20 cellular contexts compared by ENCODE assay signal in genomic region chr3:20125289-20125688, GRCh38.
DNase-seq lines count a peak whose midpoint lies in the region; ATAC-seq, FAIRE-seq and TF ChIP-seq lines count a peak whose summit lies in the region.
"Had no signal": no experiment of that assay in that cellular context is flagged by ENCODE, and none has a peak within 500 bp of the region (broad histone marks: within the 10 kb centered on the region; RNA-seq: fewer than 3 reads in every experiment).

No MANE protein-coding gene starts in this region.

- H3K4me2 ChIP-seq in Karpas-422 (ENCODE audit: low read depth, low read length, poor library complexity, severe bottlenecking) = peak overlapping the region; percentile 71
- no peak overlapping the region for H3K4me2 ChIP-seq in GM12878 (ENCODE audit: control insufficient read depth, insufficient read depth)
- H3K4me2 ChIP-seq in osteoblast (ENCODE audit: insufficient read depth, low read length) = no peak overlapping the region
- H3K4me2 ChIP-seq: GM23338 had no signal

- H3K27me3 ChIP-seq in Karpas-422 (ENCODE audit: low read length) = no peaks in the 10 kb centered on the region
- no peaks in the 10 kb centered on the region for H3K27me3 ChIP-seq in GM12878 (replicated peaks in 1 of 2; ENCODE audit: control insufficient read depth in 2 of 2, insufficient read depth in 2 of 2, low read length in 1 of 2)
- H3K27me3 ChIP-seq in osteoblast (ENCODE audit: insufficient read depth, low read length) = no peaks in the 10 kb centered on the region
- H3K27me3 ChIP-seq: MG63, Peyer's patch had no signal

- no peak for TF ChIP-seq CTCF in CD14-positive monocyte (IDR thresholded peaks at IDR 0.05)
- no peak for TF ChIP-seq CTCF in GM12878 (IDR thresholded peaks at IDR 0.05 in 2 of 3, conservative IDR thresholded peaks at IDR 0.05 in 1 of 3; ENCODE audit: control insufficient read depth in 2 of 3, extremely low read depth in 1 of 3, insufficient read depth in 1 of 3, low read depth in 3 of 3, low read length in 3 of 3)
- TF ChIP-seq CTCF in osteoblast (IDR thresholded peaks at IDR 0.05; ENCODE audit: extremely low read depth, low read depth, low read length) = no peak

- H4K20me1 ChIP-seq in Karpas-422 (ENCODE audit: insufficient read depth, low read depth, low read length) (no peaks in the 10 kb centered on the region), GM12878 (ENCODE audit: control insufficient read depth, insufficient read depth) (no peaks in the 10 kb centered on the region), osteoblast (ENCODE audit: insufficient read depth, low read length) (no peaks in the 10 kb centered on the region)

- intact Hi-C loops in CD14-positive monocyte (cut with micrococcal nuclease) = loop anchor here in 1 of 2 donors (5.0 to 10.0 kb wide), 2 partner anchors 60 to 83 kb away; partner anchors contain the start of genes KAT2B and SGO1
- intact Hi-C loops in GM12878 (cut with micrococcal nuclease; ENCODE audit: unreplicated experiment) = loop anchor here (10.0 kb wide), 1 partner anchor 240 kb away; no protein-coding TSS in a partner anchor

- in situ Hi-C loops in GM12878 (cut with MboI) = no loop called here

- no peak for DNase-seq in CD14-positive monocyte (ENCODE audit: low spot score)
- peak; percentile 65 for DNase-seq in Karpas-422
- no peak for DNase-seq in GM12878 (ENCODE audit: low read depth, low spot score)
- DNase-seq in osteoblast (ENCODE audit: insufficient read length, low spot score, missing footprints) = no peak
- no peak for DNase-seq in naive thymus-derived CD8-positive, alpha-beta T cell
- DNase-seq in kidney glomerular epithelial cell (lab: John Stamatoyannopoulos, UW) = no peak
- DNase-seq in SKM-1 (lab: John Stamatoyannopoulos, UW; ENCODE audit: unreplicated experiment) = no peak
- DNase-seq: CD8-positive, alpha-beta memory T cell; DMS79; MG63; NCI-H1092 treated with DMSO at 0.1 percent for 48 hours; NCI-H2081 treated with DMSO at 0.1 percent for 48 hours; NCI-H510A treated with DMSO at 0.1 percent for 48 hours; NCI-H82 had no signal

- H3K4me3 ChIP-seq in Karpas-422 (ENCODE audit: low read length) (peak overlapping the region; percentile 57), GM12878 (peak overlapping the region; percentile 27; the same call in 1 of the 2 replicates), osteoblast (ENCODE audit: insufficient read depth, low read length) (no peak overlapping the region)
- H3K4me3 ChIP-seq: GM23338, MG63, Peyer's patch had no signal

- no peaks in the 10 kb centered on the region for H3K9me3 Mint-ChIP-seq in CD14-positive monocyte
- no peaks in the 10 kb centered on the region for H3K9me3 Mint-ChIP-seq in naive thymus-derived CD8-positive, alpha-beta T cell
- H3K9me3 Mint-ChIP-seq: CD8-positive, alpha-beta memory T cell; GM23338 had no signal

- H3K27ac ChIP-seq in Karpas-422 (ENCODE audit: low read length) (peak overlapping the region; percentile 95), GM12878 (ENCODE audit: control insufficient read depth, insufficient read depth) (peak overlapping the region; percentile 62), osteoblast (ENCODE audit: low read depth, low read length) (no peak overlapping the region)

- RAD21 ChIA-PET in GM12878 (lab: Charles Lee; ENCODE audit: unreplicated experiment) = interaction anchor here (0.8 to 2.5 kb wide), 6 partner anchors 36 to 177 kb away, joined by 3 to 12 read pairs (median 4); partner anchors contain the start of gene SGO1

- H3K27ac Mint-ChIP-seq in CD14-positive monocyte = peak overlapping the region in 6 of 7 donors; percentile 83 to 96 (median 94)
- H3K27ac Mint-ChIP-seq in naive thymus-derived CD8-positive, alpha-beta T cell = peak overlapping the region in 2 of 10 donors; percentile 78 to 86
- H3K27ac Mint-ChIP-seq: GM23338 had no signal

- no peak for TF ChIP-seq RAD21 in GM12878 (IDR thresholded peaks at IDR 0.05; ENCODE audit: insufficient read depth, low read depth, low read length)

- no peaks in the 10 kb centered on the region for H3K9me3 ChIP-seq in Karpas-422 (ENCODE audit: low read length)
- no peaks in the 10 kb centered on the region for H3K9me3 ChIP-seq in GM12878 (replicated peaks; ENCODE audit: control insufficient read depth, insufficient read depth, low read length)
- H3K9me3 ChIP-seq in osteoblast (ENCODE audit: low read depth, low read length) = no peaks in the 10 kb centered on the region
- H3K9me3 ChIP-seq: MG63, Peyer's patch had no signal

- POLR2A ChIA-PET in GM12878 (lab: Charles Lee) = interaction anchor here (1.4 to 1.8 kb wide), 2 partner anchors 61 to 84 kb away, joined by 6 to 7 read pairs; partner anchors contain the start of gene SGO1
- POLR2A ChIA-PET in naive thymus-derived CD8-positive, alpha-beta T cell (lab: Charles Lee) = no interaction called here

- ATAC-seq in GM12878 = no peak
- no peak for ATAC-seq in naive thymus-derived CD8-positive, alpha-beta T cell
- ATAC-seq: GM23338, HepG2, Right ventricle myocardium inferior had no signal

- H3K4me3 Mint-ChIP-seq in CD14-positive monocyte = no peak overlapping the region
- no peak overlapping the region for H3K4me3 Mint-ChIP-seq in naive thymus-derived CD8-positive, alpha-beta T cell
- H3K4me3 Mint-ChIP-seq: CD8-positive, alpha-beta memory T cell; GM23338 had no signal

- no peak for TF ChIP-seq POLR2A in GM12878 (IDR thresholded peaks at IDR 0.05; ENCODE audit: low read depth, low read length)

- H3K36me3 Mint-ChIP-seq in CD14-positive monocyte = peaks cover 56 to 72% of the 10 kb centered on the region in 2 donors
- peaks cover 25 to 85% (median 51%) of the 10 kb centered on the region in 3 donors for H3K36me3 Mint-ChIP-seq in naive thymus-derived CD8-positive, alpha-beta T cell

- TF ChIP-seq EP300 in GM12878 (IDR thresholded peaks at IDR 0.05; ENCODE audit: borderline replicate concordance in 1 of 2, control insufficient read depth in 1 of 2, low read depth in 2 of 2, low read length in 2 of 2) = no peak

- no peaks in the 10 kb centered on the region for H3K9me2 ChIP-seq in Karpas-422 (replicated peaks; ENCODE audit: insufficient read depth, low read length)

- H2AFZ ChIP-seq in Karpas-422 (ENCODE audit: low read length) = no peak overlapping the region
- peak overlapping the region; percentile 31; the same call in 1 of the 2 replicates for H2AFZ ChIP-seq in GM12878 (ENCODE audit: control insufficient read depth, low read depth, low read length)
- H2AFZ ChIP-seq in osteoblast (ENCODE audit: low read length) = peak overlapping the region; percentile 81
- H2AFZ ChIP-seq: GM23338 had no signal

- H3K9ac ChIP-seq in Karpas-422 (ENCODE audit: low read length) = peak overlapping the region; percentile 68
- no peak overlapping the region for H3K9ac ChIP-seq in GM12878 (ENCODE audit: control insufficient read depth, insufficient read depth, low read length)

- no peak for FAIRE-seq in GM12878 (lab: Jason Lieb, UNC)
- FAIRE-seq: D721Med, G401.6, HepG2 had no signal

- H3K27me3 Mint-ChIP-seq in CD14-positive monocyte (ENCODE audit: low read depth in 3 of 3) = peaks cover 0 to 1% (median 0%) of the 10 kb centered on the region in 3 donors
- no peaks in the 10 kb centered on the region for H3K27me3 Mint-ChIP-seq in naive thymus-derived CD8-positive, alpha-beta T cell
- H3K27me3 Mint-ChIP-seq: CD8-positive, alpha-beta memory T cell had no signal

- WGBS in GM12878 (ENCODE audit: insufficient coverage, insufficient replicate concordance, low lambda C conversion rate, missing lambda C conversion rate) = 82% methylated on average over 4 of the region's 4 CpGs

- H3K79me2 ChIP-seq in Karpas-422 (ENCODE audit: low read length) (no peaks in the 10 kb centered on the region), GM12878 (ENCODE audit: control insufficient read depth, insufficient read depth, low read length) (no peaks in the 10 kb centered on the region), osteoblast (ENCODE audit: insufficient read depth, low read length) (no peaks in the 10 kb centered on the region)

- no TSS peak for BruUV-seq in GM12878 (replicated peaks; lab: Mats Ljungman, UMichigan)

- SMC1A ChIA-PET in GM12878 (lab: Charles Lee; ENCODE audit: uncharacterized antibody, unreplicated experiment) = interaction anchor here (0.7 to 3.0 kb wide), 11 partner anchors 9 to 153 kb away, joined by 3 to 30 read pairs (median 4); partner anchors contain the start of gene SGO1

- peaks cover 27% of the 10 kb centered on the region for H3K4me1 ChIP-seq in Karpas-422 (ENCODE audit: low read length)
- peaks cover 14% of the 10 kb centered on the region for H3K4me1 ChIP-seq in GM12878 (ENCODE audit: control insufficient read depth, insufficient read depth, low read length)
- peaks cover 5% of the 10 kb centered on the region for H3K4me1 ChIP-seq in osteoblast (ENCODE audit: insufficient read depth, low read length)
- H3K4me1 ChIP-seq: Peyer's patch had no signal

- peaks cover 10% of the 10 kb centered on the region for H3K4me1 Mint-ChIP-seq in CD14-positive monocyte
- peaks cover 0 to 22% (median 1%) of the 10 kb centered on the region in 4 donors for H3K4me1 Mint-ChIP-seq in naive thymus-derived CD8-positive, alpha-beta T cell
- H3K4me1 Mint-ChIP-seq: GM23338 had no signal

- CTCF ChIA-PET in GM12878 (lab: Yijun Ruan, JAX) = interaction anchor here (0.8 to 2.6 kb wide), 4 partner anchors 41 to 200 kb away, joined by 3 to 5 read pairs (median 4); partner anchors contain the start of gene KAT2B

- peaks cover 24% of the 10 kb centered on the region for H3K36me3 ChIP-seq in Karpas-422 (ENCODE audit: insufficient read depth, low read length)
- H3K36me3 ChIP-seq in GM12878 (ENCODE audit: control insufficient read depth in 2 of 2, insufficient read depth in 2 of 2, low read length in 1 of 2) = no peaks in the 10 kb centered on the region; a peak in 1 of 4 replicates
- H3K36me3 ChIP-seq in osteoblast (ENCODE audit: insufficient read depth, low read length) = no peaks in the 10 kb centered on the region
- H3K36me3 ChIP-seq: MG63 had no signal
